ENCODE assay signal across 17 cellular contexts in the genomic region with DNA sequence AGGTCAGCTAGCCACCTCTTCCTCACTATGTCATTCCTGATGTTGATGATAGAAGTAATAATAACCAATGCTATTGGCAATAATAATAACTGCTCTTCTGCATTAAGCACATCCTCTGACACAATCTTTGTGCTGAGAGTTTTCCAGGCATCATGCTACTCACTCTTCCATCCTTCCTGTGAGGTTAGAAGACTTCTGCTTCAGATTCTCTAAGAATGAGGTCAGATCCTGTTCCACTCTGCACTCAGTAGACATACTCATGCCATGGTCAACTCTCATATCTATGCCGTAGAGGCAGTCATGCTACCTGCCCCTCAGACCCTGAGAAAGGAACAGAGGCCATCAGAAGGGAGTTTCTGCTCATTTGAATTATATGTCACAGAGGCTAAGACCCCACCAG.
"Had no signal": no experiment of that assay in that cellular context is flagged by ENCODE, and none has a peak within 500 bp of the region (broad histone marks: within the 10 kb centered on the region; RNA-seq: fewer than 3 reads in every experiment).

No MANE protein-coding gene starts in this region.

- H3K36me3 ChIP-seq: neutrophil, upper lobe of right lung had no signal

- ATAC-seq: activated T-cell treated with anti-CD3 and anti-CD28 coated beads, Interleukin-2, amount 50 U/mL, for 4 hours; left colon; naive thymus-derived CD4-positive, alpha-beta T cell; T-helper 17 cell; upper lobe of right lung had no signal

- H3K36me3 Mint-ChIP-seq: activated naive CD8-positive, alpha-beta T cell treated with anti-CD3 and anti-CD28 coated beads for 36 hours; naive thymus-derived CD4-positive, alpha-beta T cell had no signal

- H3K9me3 ChIP-seq: neutrophil, upper lobe of right lung had no signal

- H3K27me3 Mint-ChIP-seq: activated naive CD8-positive, alpha-beta T cell treated with anti-CD3 and anti-CD28 coated beads for 36 hours; stimulated activated naive CD8-positive, alpha-beta T cell treated with anti-CD3 and anti-CD28 coated beads, Interleukin-15, Interleukin-2, amounts not matched to agents 100 ng/mL and 50 ng/mL, for 24 hours had no signal

- H3K4me3 ChIP-seq: coronary artery, upper lobe of right lung had no signal

- H3K4me1 ChIP-seq: upper lobe of right lung had no signal

- H3K27me3 ChIP-seq: neutrophil, upper lobe of right lung had no signal

- H3K4me3 Mint-ChIP-seq: activated naive CD8-positive, alpha-beta T cell treated with anti-CD3 and anti-CD28 coated beads for 36 hours; activated T-cell treated with anti-CD3 and anti-CD28 coated beads, Interleukin-2, amount 50 U/mL, for 4 hours; immature natural killer cell; naive thymus-derived CD4-positive, alpha-beta T cell; stimulated activated naive CD8-positive, alpha-beta T cell treated with anti-CD3 and anti-CD28 coated beads, Interleukin-15, Interleukin-2, amounts not matched to agents 100 ng/mL and 50 ng/mL, for 24 hours; T-helper 17 cell had no signal

- DNase-seq: activated gamma-delta T cell; activated naive CD8-positive, alpha-beta T cell treated with anti-CD3 and anti-CD28 coated beads for 36 hours; activated T-cell treated with anti-CD3 and anti-CD28 coated beads, Interleukin-2, amount 50 U/mL, for 4 hours; aorta; effector CD4-positive, alpha-beta T cell; immature natural killer cell; left colon; mammary epithelial cell; naive thymus-derived CD4-positive, alpha-beta T cell; retina; stimulated activated CD4-positive, alpha-beta T cell treated with anti-CD3 and anti-CD28 coated beads, Interleukin-15, amount 100 ng/mL, for 24 hours; stimulated activated CD4-positive, alpha-beta T cell treated with anti-CD3 and anti-CD28 coated beads, Interleukin-4, amount 100 ng/mL, for 24 hours; T-helper 17 cell; upper lobe of right lung had no signal

- H3K27ac Mint-ChIP-seq: activated naive CD8-positive, alpha-beta T cell treated with anti-CD3 and anti-CD28 coated beads for 36 hours; immature natural killer cell; naive thymus-derived CD4-positive, alpha-beta T cell; stimulated activated naive CD8-positive, alpha-beta T cell treated with anti-CD3 and anti-CD28 coated beads, Interleukin-15, Interleukin-2, amounts not matched to agents 100 ng/mL and 50 ng/mL, for 24 hours; T-helper 17 cell had no signal

- H3K4me1 Mint-ChIP-seq: activated naive CD8-positive, alpha-beta T cell treated with anti-CD3 and anti-CD28 coated beads for 36 hours had no signal

- H3K27ac ChIP-seq: coronary artery, neutrophil, upper lobe of right lung had no signal

- H3K9me3 Mint-ChIP-seq: activated naive CD8-positive, alpha-beta T cell treated with anti-CD3 and anti-CD28 coated beads for 36 hours had no signal
